ENCODE assay signal across 40 cellular contexts in genomic region chr2:224685120-224685519, GRCh38. TPM values are rescaled to one million over a fixed set of nuclear protein-coding genes. Genes with fewer than 3 reads are reported as not detected.
"Had no signal": no experiment of that assay in that cellular context is flagged by ENCODE, and none has a peak within 500 bp of the region (broad histone marks: within the 10 kb centered on the region; RNA-seq: fewer than 3 reads in every experiment).

No MANE protein-coding gene starts in this region.

- DNase-seq: activated effector memory CD4-positive, alpha-beta T cell treated with anti-CD3 and anti-CD28 coated beads, Interleukin-2, amount 50 U/mL, for 16 hours; activated effector memory CD4-positive, alpha-beta T cell treated with Interleukin-2 at 50 U/mL for 16 hours; activated gamma-delta T cell; activated gamma-delta T cell treated with Interleukin-2 at 50 U/mL for 16 hours; activated naive CD4-positive, alpha-beta T cell; activated naive CD4-positive, alpha-beta T cell treated with anti-CD3 and anti-CD28 coated beads for 36 hours; activated naive CD4-positive, alpha-beta T cell treated with anti-CD3 and anti-CD28 coated beads, Interleukin-2, amount 10 ng/mL, durations not matched to agents 7 days and 5 days; activated naive CD4-positive, alpha-beta T cell treated with anti-CD3 and anti-CD28 coated beads, Interleukin-2, amount 50 U/mL, for 16 hours; activated naive CD4-positive, alpha-beta T cell treated with Interleukin-2 at 50 U/mL for 16 hours; activated naive CD8-positive, alpha-beta T cell treated with anti-CD3 and anti-CD28 coated beads for 36 hours; activated naive CD8-positive, alpha-beta T cell treated with anti-CD3 and anti-CD28 coated beads, Interleukin-2, amount 10 ng/mL, durations not matched to agents 7 days and 5 days; activated naive CD8-positive, alpha-beta T cell treated with anti-CD3 and anti-CD28 coated beads, Interleukin-2, amount 50 U/mL, for 24 hours; activated T-cell treated with anti-CD3 and anti-CD28 coated beads, Interleukin-2, amount 50 U/mL, for 1 hour; activated T-cell treated with anti-CD3 and anti-CD28 coated beads, Interleukin-2, amount 50 U/mL, for 24 hours; activated T-cell treated with anti-CD3 and anti-CD28 coated beads, Interleukin-2, amount 50 U/mL, for 4 hours; activated T-cell treated with anti-CD3 and anti-CD28 coated beads, Interleukin-2, amount 50 U/mL, for 48 hours; activated T-cell treated with anti-CD3 and anti-CD28 coated beads, Interleukin-2, amount 50 U/mL, for 72 hours; adrenal gland; amniotic stem cell; amygdala; anterior cingulate cortex; aorta; body of pancreas; brain microvascular endothelial cell; caudate nucleus; central memory CD4-positive, alpha-beta T cell; cerebellar nuclear complex had no signal

- H3K4me1 ChIP-seq: adrenal gland, ascending aorta, body of pancreas, breast epithelium had no signal

- H3K27ac ChIP-seq: adrenal gland, ascending aorta, body of pancreas, brain microvascular endothelial cell, breast epithelium, cardiac muscle cell had no signal

- H3K36me3 ChIP-seq: adrenal gland, ascending aorta, brain microvascular endothelial cell, breast epithelium, cardiac muscle cell had no signal

- H3K27me3 ChIP-seq: adrenal gland, ascending aorta, body of pancreas, brain microvascular endothelial cell, breast epithelium, cardiac muscle cell had no signal

- FAIRE-seq: astrocyte, bronchial epithelial cell had no signal

- H3K9me3 ChIP-seq: adrenal gland, ascending aorta, body of pancreas, breast epithelium had no signal

- ATAC-seq: activated naive CD4-positive, alpha-beta T cell treated with anti-CD3 and anti-CD28 coated beads, Interleukin-2, amount 50 U/mL, for 72 hours; activated naive CD8-positive, alpha-beta T cell treated with anti-CD3 and anti-CD28 coated beads, Interleukin-2, amount 50 U/mL, for 24 hours; activated T-cell treated with anti-CD3 and anti-CD28 coated beads, Interleukin-2, amount 50 U/mL, for 4 hours; activated T-cell treated with anti-CD3 and anti-CD28 coated beads, Interleukin-2, amount 50 U/mL, for 72 hours; activated T-helper 17 cell treated with anti-CD3 and anti-CD28 coated beads, Interleukin-2, amount 50 U/mL, for 72 hours; body of pancreas had no signal

- H3K4me3 ChIP-seq: adrenal gland, ascending aorta, body of pancreas, breast epithelium, cardiac muscle cell had no signal

RNA-seq across cellular contexts. Expression of gene CCDC195, which starts 31.0 kb away (rescaled TPM):
- total RNA-seq: activated naive CD4-positive, alpha-beta T cell treated with anti-CD3 and anti-CD28 coated beads for 36 hours; activated naive CD4-positive, alpha-beta T cell treated with anti-CD3 and anti-CD28 coated beads, Interleukin-2, amount 50 U/mL, for 72 hours; activated naive CD8-positive, alpha-beta T cell treated with anti-CD3 and anti-CD28 coated beads for 36 hours; activated naive CD8-positive, alpha-beta T cell treated with anti-CD3 and anti-CD28 coated beads, Interleukin-2, amount 10 ng/mL, durations not matched to agents 7 days and 5 days; activated T-cell treated with anti-CD3 and anti-CD28 coated beads, Interleukin-2, amount 50 U/mL, for 4 hours; activated T-cell treated with anti-CD3 and anti-CD28 coated beads, Interleukin-2, amount 50 U/mL, for 72 hours; activated T-helper 1 cell treated with anti-CD3 and anti-CD28 coated beads, Interleukin-12 subunit alpha, Interleukin-12 subunit beta, Interleukin-2, Interleukin-4 antibody, amounts not matched to agents 30 ng/mL and 10 ng/mL and 1 ng/mL, durations not matched to agents 14 hours and 24 hours and 36 hours; activated T-helper 17 cell treated with anti-CD3 and anti-CD28 coated beads, Interleukin-2, amount 50 U/mL, for 72 hours; activated T-helper 2 cell treated with anti-CD3 and anti-CD28 coated beads, Interferon-gamma antibody, Interleukin-2, Interleukin-4, amounts not matched to agents 10 μg/mL and 5 μg/mL and 100 μg/mL, durations not matched to agents 14 hours and 24 hours and 36 hours; adrenal gland; aorta; ascending aorta; astrocyte; body of pancreas; breast epithelium; bronchial epithelial cell; cardiac muscle cell; cardiac septum; cerebellum; chondrocyte had no signal
- polyA plus RNA-seq: adipose tissue, adrenal gland, aorta, cardiac muscle cell had no signal
